1 cellular context compared by ENCODE assay signal in genomic region chr15:57328479-57329250, GRCh38.
TF ChIP-seq lines count a peak whose summit lies in the region.

No MANE protein-coding gene starts in this region.

TF ChIP-seq in SK-N-SH, 30 proteins besides CTCF, POLR2A, EP300 and RAD21:
- TF ChIP-seq SMC3 (IDR thresholded peaks at IDR 0.05; ENCODE audit: low read depth, low read length) (no peak), USF2 (IDR thresholded peaks at IDR 0.05; ENCODE audit: borderline replicate concordance, low read depth, low read length) (no peak), NFIC (IDR thresholded peaks at IDR 0.05; ENCODE audit: borderline replicate concordance) (no peak), RFX5 (IDR thresholded peaks at IDR 0.05; ENCODE audit: low read length) (no peak), MEF2A (IDR thresholded peaks at IDR 0.05; ENCODE audit: borderline replicate concordance, low read depth) (no peak), FOXM1 (IDR thresholded peaks at IDR 0.05; ENCODE audit: low read depth) (no peak), TEAD4 (IDR thresholded peaks at IDR 0.05; ENCODE audit: borderline replicate concordance, insufficient read depth) (no peak), SIN3A (IDR thresholded peaks at IDR 0.05; ENCODE audit: borderline replicate concordance, low read depth, low read length) (no peak), MAX (IDR thresholded peaks at IDR 0.05; ENCODE audit: low read depth) (no peak), EZH2phosphoT487 (IDR thresholded peaks at IDR 0.05; ENCODE audit: borderline replicate concordance, low read depth) (no peak), PBX3 (IDR thresholded peaks at IDR 0.05) (no peak), MXI1 (IDR thresholded peaks at IDR 0.05; ENCODE audit: low read depth, low read length) (no peak), ZBTB33 (IDR thresholded peaks at IDR 0.05; ENCODE audit: borderline replicate concordance, low read depth) (no peak), USF1 (IDR thresholded peaks at IDR 0.05; ENCODE audit: borderline replicate concordance, low read depth) (no peak), TCF12 (IDR thresholded peaks at IDR 0.05) (no peak), GABPA (IDR thresholded peaks at IDR 0.05; ENCODE audit: low read depth) (no peak), FOSL2 (IDR thresholded peaks at IDR 0.05; ENCODE audit: borderline replicate concordance, low read depth) (no peak), ELF1 (IDR thresholded peaks at IDR 0.05) (no peak), FOXJ3 (CRISPR knock-in tag; IDR thresholded peaks at IDR 0.05) (no peak)
